In genomic region chr14:66476964-66477363, GRCh38 we compare ENCODE assay signal across 1 cellular context.
TF ChIP-seq lines count a peak whose summit lies in the region.

No MANE protein-coding gene starts in this region.

TF ChIP-seq in GM23338, 12 proteins besides CTCF, POLR2A, EP300 and RAD21:
- TF ChIP-seq REST (IDR thresholded peaks at IDR 0.05; ENCODE audit: unreplicated experiment) (no peak), STAT1 (IDR thresholded peaks at IDR 0.05; ENCODE audit: unreplicated experiment) (no peak), ZNF331 (CRISPR knock-in tag; IDR thresholded peaks at IDR 0.05; ENCODE audit: low read depth) (no peak), NANOG (IDR thresholded peaks at IDR 0.05; ENCODE audit: borderline replicate concordance) (no peak), ZNF114 (CRISPR knock-in tag; IDR thresholded peaks at IDR 0.05) (no peak), POLR2AphosphoS5 (IDR thresholded peaks at IDR 0.05; ENCODE audit: low read depth) (no peak), JUNB (IDR thresholded peaks at IDR 0.05; ENCODE audit: unreplicated experiment) (no peak), ETS1 (IDR thresholded peaks at IDR 0.05) (no peak), ZNF462 (CRISPR knock-in tag; IDR thresholded peaks at IDR 0.05) (no peak), EZH2 (IDR thresholded peaks at IDR 0.05; ENCODE audit: low read depth, unreplicated experiment) (no peak), CREB1 (CRISPR knock-in tag; IDR thresholded peaks at IDR 0.05; ENCODE audit: low read depth) (no peak), EZH2phosphoT487 (IDR thresholded peaks at IDR 0.05; ENCODE audit: unreplicated experiment) (no peak)
